Comparison of ENCODE assay signal across 11 cellular contexts in the genomic region with DNA sequence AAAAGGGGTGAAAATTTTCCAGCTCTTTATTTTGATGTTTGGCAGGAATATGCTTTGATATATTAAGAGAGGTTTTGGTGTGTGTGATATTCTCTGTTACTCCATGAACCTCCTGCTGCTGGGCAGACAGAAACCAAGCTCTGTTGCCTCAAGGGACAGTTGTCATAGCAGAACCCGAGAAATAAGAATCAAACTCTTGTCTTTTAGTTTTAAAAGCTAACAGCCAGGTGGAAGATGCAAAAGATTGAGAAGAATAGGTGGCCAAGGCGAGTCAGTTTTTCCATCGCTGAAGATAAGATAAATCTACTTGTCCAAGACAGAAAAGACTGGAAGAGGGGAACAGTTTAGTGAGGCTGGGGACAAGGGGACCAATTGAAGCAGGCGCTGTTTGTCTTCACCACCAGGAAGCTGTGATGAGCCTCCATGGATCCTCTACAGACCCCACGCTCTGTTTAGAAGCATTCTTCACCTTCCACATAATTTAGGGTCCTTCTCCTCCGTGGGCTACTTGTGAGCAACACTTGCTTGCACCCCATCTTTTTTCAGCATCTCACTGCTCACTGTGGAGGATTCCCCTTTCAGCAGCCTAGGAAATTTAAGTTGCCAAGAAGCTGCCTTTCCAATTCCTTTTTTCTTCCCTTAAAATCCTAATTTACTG. TPM values are rescaled to one million over a fixed set of nuclear protein-coding genes. Genes with fewer than 3 reads are reported as not detected.
DNase-seq lines count a peak whose midpoint lies in the region; ATAC-seq, FAIRE-seq and TF ChIP-seq lines count a peak whose summit lies in the region.
"Had no signal": no experiment of that assay in that cellular context is flagged by ENCODE, and none has a peak within 500 bp of the region (broad histone marks: within the 10 kb centered on the region; RNA-seq: fewer than 3 reads in every experiment).

No MANE protein-coding gene starts in this region.

- no peaks in the 10 kb centered on the region for H3K4me1 ChIP-seq in right cardiac atrium (ENCODE audit: control insufficient read depth, insufficient read depth, low read length)
- peaks cover 0 to under 1% (median under 1%) of the 10 kb centered on the region in 4 donors for H3K4me1 ChIP-seq in stomach

- H3K27me3 ChIP-seq in right cardiac atrium (ENCODE audit: control insufficient read depth, insufficient read depth) (no peaks in the 10 kb centered on the region), stomach (no peaks in the 10 kb centered on the region)

- TF ChIP-seq CTCF in D721Med (IDR thresholded peaks at IDR 0.05; ENCODE audit: insufficient read depth, missing control alignments) (no peak), stomach (IDR thresholded peaks at IDR 0.05) (no peak)

- WGBS in right cardiac atrium, result 77% methylated on average over 6 of the region's 6 CpGs
- 75 to 83% (median 80%) methylated on average over 6 of the region's 6 CpGs for WGBS in stomach, 5 donors

- no peaks in the 10 kb centered on the region for H3K9me3 ChIP-seq in right cardiac atrium (ENCODE audit: control insufficient read depth, low read length)
- no peaks in the 10 kb centered on the region for H3K9me3 ChIP-seq in stomach

- ATAC-seq in GM19395 (IDR thresholded peaks at IDR 0.05; ENCODE audit: unreplicated experiment), result peak; percentile 45
- peak; percentile 31 for ATAC-seq in HG02870 (IDR thresholded peaks at IDR 0.05; ENCODE audit: unreplicated experiment)
- ATAC-seq in HG03571 (IDR thresholded peaks at IDR 0.05; ENCODE audit: unreplicated experiment), result peak; percentile 29
- no peak for ATAC-seq in right cardiac atrium

- peak; percentile 67 for FAIRE-seq in D721Med (lab: Jason Lieb, UNC)

- TF ChIP-seq EP300 in stomach (IDR thresholded peaks at IDR 0.05), result no peak

- H3K36me3 ChIP-seq in stomach, result no peaks in the 10 kb centered on the region

- no peak overlapping the region for H3K27ac ChIP-seq in right cardiac atrium (ENCODE audit: low read length)
- H3K27ac ChIP-seq in stomach, result no peak overlapping the region
- H3K27ac ChIP-seq: HL-60 had no signal

- no peak overlapping the region for H3K4me3 ChIP-seq in right cardiac atrium (ENCODE audit: low read length)
- no peak overlapping the region for H3K4me3 ChIP-seq in stomach

- DNase-seq in D721Med (ENCODE audit: insufficient read length, low spot score) (no peak), right cardiac atrium (no peak), stomach (no peak), islet precursor cell (no peak)
- no peak for DNase-seq in activated CD4-positive, alpha-beta T cell treated with anti-CD3 and anti-CD28 coated beads, Interleukin-2, amount 50 U/mL, for 48 hours
- DNase-seq: midbrain, NCI-H1105 treated with DMSO at 0.1 percent for 48 hours had no signal

- intact Hi-C loops in right cardiac atrium (cut with DNase I), result no loop called here
- intact Hi-C loops in stomach (cut with DNase I; ENCODE audit: low total_unique reads), result no loop called here

- TF ChIP-seq POLR2A in stomach (IDR thresholded peaks at IDR 0.05), result no peak

RNA-seq across cellular contexts. Expression of a gene that starts 23.9 kb away (rescaled TPM):
- total RNA-seq in right cardiac atrium (under 1 TPM in 2 of 4 donors, not detected in 2; 0.22 to 0.24 TPM), stomach (1 to 10 TPM in 3 of 5 donors, not detected in 2; 3.1 to 8.3 (median 4.6) TPM)
- polyA plus RNA-seq in right cardiac atrium (0.18 TPM), stomach (1 to 10 TPM; 2.3 to 4.3 (median 3.2) TPM)

Comparison
In these comparisons a context has a peak if more than half of its experiments do, and no peak if none do; other contexts are left out.
1. ATAC-seq: peak in GM19395 (single experiment), HG02870 (single experiment) and HG03571 (single experiment); none in right cardiac atrium (0 of 2).